8 cellular contexts compared by ENCODE assay signal in the genomic region with DNA sequence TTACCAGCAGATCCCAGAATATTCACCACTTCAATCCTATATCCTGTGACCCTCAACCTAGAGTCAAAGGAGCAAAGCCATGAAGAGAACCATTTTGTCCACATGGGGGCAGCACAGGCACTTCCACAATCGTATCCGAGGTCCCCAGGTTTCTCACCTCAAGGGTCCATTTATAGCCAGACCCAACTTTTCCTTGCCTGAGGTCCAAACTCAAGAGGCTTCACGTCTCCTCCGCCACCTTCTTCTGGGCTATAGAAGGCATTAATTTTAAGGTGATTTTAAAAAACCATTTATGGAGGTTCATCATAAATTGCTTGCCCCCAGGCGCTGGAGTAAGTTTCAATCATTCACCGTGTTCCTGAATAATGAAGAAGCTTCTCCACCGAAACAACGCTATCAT.
A peak's percentile ranks its signal among the peaks of the same experiment; 100 is the strongest.
DNase-seq lines count a peak whose midpoint lies in the region; ATAC-seq lines count a peak whose summit lies in the region.

No MANE protein-coding gene starts in this region.

- peak; percentile 73 for DNase-seq in AG08395 (ENCODE audit: low spot score)
- peak; percentile 57 for DNase-seq in NCI-H345 treated with DMSO at 0.1 percent for 48 hours (lab: John Stamatoyannopoulos, UW; ENCODE audit: unreplicated experiment)
- peak; percentile 58 to 76 for DNase-seq in activated CD4-positive, alpha-beta T cell treated with anti-CD3 and anti-CD28 coated beads for 4 hours
- DNase-seq in dedifferentiated amniotic fluid mesenchymal stem cell (ENCODE audit: extremely low spot score) = peak; percentile 63
- peak; percentile 80 for DNase-seq in medulla oblongata (ENCODE audit: extremely low spot score)
- DNase-seq in stimulated activated CD8-positive, alpha-beta memory T cell treated with anti-CD3 and anti-CD28 coated beads, Interleukin-4, amount 100 ng/mL, for 48 hours = peak; percentile 85

- ATAC-seq in GM18858 (IDR thresholded peaks at IDR 0.05; ENCODE audit: unreplicated experiment) (peak; percentile 58), HG03066 (IDR thresholded peaks at IDR 0.05; ENCODE audit: low read depth, unreplicated experiment) (peak; percentile 68)

Comparison
In these comparisons a context has a peak if more than half of its experiments do, and no peak if none do; other contexts are left out.
1. Peak in every context shown above with its lines: DNase-seq and ATAC-seq.